ENCODE assay signal across 2 cellular contexts in genomic region chr20:3064119-3064518, GRCh38. TPM values are rescaled to one million over a fixed set of nuclear protein-coding genes. Genes with fewer than 3 reads are reported as not detected.
"Had no signal": no experiment of that assay in that cellular context is flagged by ENCODE, and none has a peak within 500 bp of the region (broad histone marks: within the 10 kb centered on the region; RNA-seq: fewer than 3 reads in every experiment).

No MANE protein-coding gene starts in this region.

RNA-seq across cellular contexts. Expression of gene OXT, which starts 7.3 kb away (rescaled TPM):
- total RNA-seq: G401, GM12878 had no signal
- polyA plus RNA-seq: GM12878 had no signal

RNA-seq across cellular contexts. Expression of gene AVP, which starts 20.4 kb away (rescaled TPM):
- total RNA-seq: G401, GM12878 had no signal
- polyA plus RNA-seq: GM12878 had no signal

RNA-seq across cellular contexts. Expression of gene GNRH2, which starts 20.7 kb away (rescaled TPM):
- total RNA-seq: G401 had no signal
